12 cellular contexts compared by ENCODE assay signal in the genomic region with DNA sequence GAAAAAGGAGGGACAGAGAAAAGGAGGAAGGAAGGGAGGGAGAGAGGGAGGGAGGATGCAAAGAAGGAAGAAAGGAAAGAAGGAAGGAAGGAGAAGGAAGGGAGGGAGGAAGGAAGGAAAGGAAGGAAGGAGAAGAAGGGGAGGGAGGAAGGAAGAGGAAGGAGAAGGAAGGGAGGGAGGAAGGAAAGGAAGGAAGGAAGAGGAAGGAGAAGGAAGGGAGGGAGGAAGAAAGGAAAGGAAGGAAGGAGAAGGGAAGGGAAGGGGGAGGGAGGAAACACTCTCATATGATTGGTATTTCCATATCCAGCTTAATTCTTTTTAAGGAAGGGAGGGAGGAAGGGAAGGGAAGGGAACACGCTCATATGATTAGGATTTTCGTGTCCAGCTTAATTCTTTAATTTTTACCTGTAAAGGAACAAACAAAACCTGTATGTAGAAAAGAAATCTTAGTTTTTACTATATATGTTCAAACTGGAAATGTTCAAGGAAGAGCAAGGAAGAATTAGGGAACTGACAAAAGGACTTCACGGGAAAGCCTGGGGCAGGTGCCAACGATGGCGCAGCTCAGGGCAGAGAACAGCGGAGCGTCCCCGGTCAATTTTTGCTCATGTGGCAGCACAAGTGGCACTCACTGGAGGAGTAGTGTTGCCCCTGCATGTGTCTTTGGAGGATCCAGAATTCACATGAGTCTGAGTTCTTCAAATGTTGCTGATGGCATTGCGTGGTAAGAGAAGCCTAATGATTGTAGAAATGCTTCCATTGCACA.
DNase-seq lines count a peak whose midpoint lies in the region; ATAC-seq and TF ChIP-seq lines count a peak whose summit lies in the region.
"Had no signal": no experiment of that assay in that cellular context is flagged by ENCODE, and none has a peak within 500 bp of the region (broad histone marks: within the 10 kb centered on the region; RNA-seq: fewer than 3 reads in every experiment).

No MANE protein-coding gene starts in this region.

- H3K9me3 ChIP-seq in esophagus squamous epithelium (no peaks in the 10 kb centered on the region), neuronal stem cell (replicated peaks in 1 of 2; ENCODE audit: control insufficient read depth in 2 of 2, insufficient read depth in 1 of 2, low read depth in 1 of 2, low read length in 2 of 2) (no peaks in the 10 kb centered on the region), tibial nerve (no peaks in the 10 kb centered on the region)
- H3K9me3 ChIP-seq: SJCRH30 had no signal

- no peaks in the 10 kb centered on the region for H3K4me1 Mint-ChIP-seq in activated T-cell treated with anti-CD3 and anti-CD28 coated beads, Interleukin-2, amount 50 U/mL, for 72 hours (ENCODE audit: low read depth)
- no peaks in the 10 kb centered on the region for H3K4me1 Mint-ChIP-seq in activated T-cell treated with anti-CD3 and anti-CD28 coated beads, Interleukin-2, amount 50 U/mL, for 24 hours (ENCODE audit: low read depth)

- no peak overlapping the region for H3K4me2 ChIP-seq in neuronal stem cell (ENCODE audit: insufficient read depth, low read length, poor library complexity, severe bottlenecking)

- no peak for DNase-seq in activated T-cell treated with anti-CD3 and anti-CD28 coated beads, Interleukin-2, amount 50 U/mL, for 72 hours
- no peak for DNase-seq in activated T-cell treated with anti-CD3 and anti-CD28 coated beads, Interleukin-2, amount 50 U/mL, for 24 hours
- DNase-seq in esophagus squamous epithelium (lab: John Stamatoyannopoulos, UW), result no peak
- DNase-seq in neuronal stem cell (ENCODE audit: low spot score), result no peak
- no peak for DNase-seq in tibial nerve (ENCODE audit: low spot score in 2 of 2)
- DNase-seq in activated effector memory CD4-positive, alpha-beta T cell treated with Interleukin-2 at 50 U/mL for 16 hours, result no peak
- no peak for DNase-seq in midbrain (lab: John Stamatoyannopoulos, UW)
- DNase-seq: NCI-H1436, SJCRH30, trophoblast cell, WERI-Rb-1 had no signal

- H3K4ac ChIP-seq in neuronal stem cell (ENCODE audit: low read length), result no peak overlapping the region

- no peak for TF ChIP-seq CTCF in esophagus squamous epithelium (IDR thresholded peaks at IDR 0.05)
- TF ChIP-seq CTCF in tibial nerve (IDR thresholded peaks at IDR 0.05), result no peak

- intact Hi-C loops in esophagus squamous epithelium (cut with DNase I), result no loop called here

- peak overlapping the region; percentile 40 for H2AFZ ChIP-seq in neuronal stem cell (ENCODE audit: low read length)

- TF ChIP-seq EP300 in tibial nerve (IDR thresholded peaks at IDR 0.05), result no peak

- H3K18ac ChIP-seq in neuronal stem cell (ENCODE audit: low read length), result no peak overlapping the region

- H3K9ac ChIP-seq in neuronal stem cell (ENCODE audit: low read depth, low read length, poor library complexity), result no peak overlapping the region

- H4K91ac ChIP-seq in neuronal stem cell (ENCODE audit: low read depth, low read length, poor library complexity), result no peak overlapping the region

- no peak overlapping the region for H2BK12ac ChIP-seq in neuronal stem cell (ENCODE audit: low read length)

- H3K36me3 ChIP-seq in esophagus squamous epithelium (no peaks in the 10 kb centered on the region), neuronal stem cell (replicated peaks in 1 of 2; ENCODE audit: control insufficient read depth in 2 of 2, insufficient read depth in 2 of 2, low read length in 2 of 2) (no peaks in the 10 kb centered on the region), tibial nerve (no peaks in the 10 kb centered on the region)
- H3K36me3 ChIP-seq: SJCRH30, WERI-Rb-1 had no signal

- 92 to 95% methylated on average over 9 of the region's 9 CpGs for WGBS in esophagus squamous epithelium, 2 donors
- no CpG with 5 or more reads among the region's 9 CpGs for WGBS in neuronal stem cell (ENCODE audit: extremely low coverage in 2 of 2, insufficient read length in 2 of 2, insufficient replicate concordance in 1 of 2), 2 donors
- WGBS in tibial nerve, 2 donors, result 93% methylated on average over 9 of the region's 9 CpGs

- H3K4me1 ChIP-seq in esophagus squamous epithelium (peaks cover 0 to 34% (median 18%) of the 10 kb centered on the region in 3 donors), neuronal stem cell (ENCODE audit: control insufficient read depth in 2 of 2, insufficient read depth in 1 of 2, low read depth in 1 of 2, low read length in 2 of 2) (peaks cover 26 to 28% of the 10 kb centered on the region in 2 donors), tibial nerve (peaks cover 0 to 42% (median 12%) of the 10 kb centered on the region in 4 donors)
- H3K4me1 ChIP-seq: SJCRH30 had no signal

- no peaks in the 10 kb centered on the region for H3K27me3 ChIP-seq in esophagus squamous epithelium
- no peaks in the 10 kb centered on the region for H3K27me3 ChIP-seq in neuronal stem cell (ENCODE audit: control insufficient read depth in 3 of 3, insufficient read depth in 3 of 3, low read depth in 1 of 3, low read length in 3 of 3)
- H3K27me3 ChIP-seq in tibial nerve, result no peaks in the 10 kb centered on the region
- H3K27me3 ChIP-seq: SJCRH30 had no signal

- H3K27me3 Mint-ChIP-seq in activated T-cell treated with anti-CD3 and anti-CD28 coated beads, Interleukin-2, amount 50 U/mL, for 72 hours (ENCODE audit: low read depth), result peaks cover 10% of the 10 kb centered on the region
- H3K27me3 Mint-ChIP-seq in activated T-cell treated with anti-CD3 and anti-CD28 coated beads, Interleukin-2, amount 50 U/mL, for 24 hours, result peaks cover 21% of the 10 kb centered on the region

- H3K27ac ChIP-seq in esophagus squamous epithelium, result peak overlapping the region; percentile 69 to 90 (median 80)
- H3K27ac ChIP-seq in neuronal stem cell (replicated peaks; ENCODE audit: low read length), result no peak overlapping the region
- H3K27ac ChIP-seq in tibial nerve, result peak overlapping the region; percentile 59 to 94 (median 72)
- H3K27ac ChIP-seq: SJCRH30, WERI-Rb-1 had no signal

- H2BK5ac ChIP-seq in neuronal stem cell (ENCODE audit: low read length), result no peak overlapping the region

- no peak for ATAC-seq in activated T-cell treated with anti-CD3 and anti-CD28 coated beads, Interleukin-2, amount 50 U/mL, for 72 hours (replicated peaks in 1 of 2)
- ATAC-seq in HG03521 (IDR thresholded peaks at IDR 0.05; ENCODE audit: unreplicated experiment), result no peak

- no peak overlapping the region for H3K14ac ChIP-seq in neuronal stem cell (ENCODE audit: low read length)

- no peak overlapping the region for H4K8ac ChIP-seq in neuronal stem cell (ENCODE audit: low read depth, low read length)

- peak overlapping the region in 3 of 4 donors; percentile 12 to 56 (median 26) for H3K4me3 ChIP-seq in esophagus squamous epithelium
- H3K4me3 ChIP-seq in neuronal stem cell (ENCODE audit: low read length in 2 of 2), result no peak overlapping the region
- peak overlapping the region in 3 of 4 donors; percentile 15 to 42 (median 16) for H3K4me3 ChIP-seq in tibial nerve
- H3K4me3 ChIP-seq: SJCRH30 had no signal

- TF ChIP-seq POLR2A in esophagus squamous epithelium (IDR thresholded peaks at IDR 0.05) (no peak), tibial nerve (IDR thresholded peaks at IDR 0.05) (no peak)

- H2BK15ac ChIP-seq in neuronal stem cell (ENCODE audit: low read length), result no peak overlapping the region

- no peaks in the 10 kb centered on the region for H3K36me3 Mint-ChIP-seq in activated T-cell treated with anti-CD3 and anti-CD28 coated beads, Interleukin-2, amount 50 U/mL, for 72 hours (ENCODE audit: insufficient read depth in 2 of 2)
- no peaks in the 10 kb centered on the region for H3K36me3 Mint-ChIP-seq in activated T-cell treated with anti-CD3 and anti-CD28 coated beads, Interleukin-2, amount 50 U/mL, for 24 hours (ENCODE audit: low read depth)

- H3K79me1 ChIP-seq in neuronal stem cell (ENCODE audit: low read depth, low read length), result no peaks in the 10 kb centered on the region

- H3K9me3 Mint-ChIP-seq in activated T-cell treated with anti-CD3 and anti-CD28 coated beads, Interleukin-2, amount 50 U/mL, for 72 hours, result no peaks in the 10 kb centered on the region
- H3K9me3 Mint-ChIP-seq in activated T-cell treated with anti-CD3 and anti-CD28 coated beads, Interleukin-2, amount 50 U/mL, for 24 hours, result no peaks in the 10 kb centered on the region

- H3K4me3 Mint-ChIP-seq in activated T-cell treated with anti-CD3 and anti-CD28 coated beads, Interleukin-2, amount 50 U/mL, for 72 hours, result peak overlapping the region; percentile 13 to 44
- H3K4me3 Mint-ChIP-seq in activated T-cell treated with anti-CD3 and anti-CD28 coated beads, Interleukin-2, amount 50 U/mL, for 24 hours, result no peak overlapping the region

- no peak overlapping the region for H2BK120ac ChIP-seq in neuronal stem cell (ENCODE audit: low read depth, low read length)

- no peak overlapping the region for H3K27ac Mint-ChIP-seq in activated T-cell treated with anti-CD3 and anti-CD28 coated beads, Interleukin-2, amount 50 U/mL, for 72 hours
- H3K27ac Mint-ChIP-seq in activated T-cell treated with anti-CD3 and anti-CD28 coated beads, Interleukin-2, amount 50 U/mL, for 24 hours, result no peak overlapping the region

- H3K23ac ChIP-seq in neuronal stem cell (ENCODE audit: low read depth, low read length, poor library complexity), result no peak overlapping the region

- H2AK5ac ChIP-seq in neuronal stem cell (ENCODE audit: low read depth, low read length), result no peak overlapping the region

Comparison
In these comparisons a context has a peak if more than half of its experiments do, and no peak if none do; other contexts are left out.
1. H3K4me3 ChIP-seq: peak in esophagus squamous epithelium (3 of 4) and tibial nerve (3 of 4); none in neuronal stem cell (0 of 2).